ENCODE assay signal across 30 cellular contexts in the genomic region with DNA sequence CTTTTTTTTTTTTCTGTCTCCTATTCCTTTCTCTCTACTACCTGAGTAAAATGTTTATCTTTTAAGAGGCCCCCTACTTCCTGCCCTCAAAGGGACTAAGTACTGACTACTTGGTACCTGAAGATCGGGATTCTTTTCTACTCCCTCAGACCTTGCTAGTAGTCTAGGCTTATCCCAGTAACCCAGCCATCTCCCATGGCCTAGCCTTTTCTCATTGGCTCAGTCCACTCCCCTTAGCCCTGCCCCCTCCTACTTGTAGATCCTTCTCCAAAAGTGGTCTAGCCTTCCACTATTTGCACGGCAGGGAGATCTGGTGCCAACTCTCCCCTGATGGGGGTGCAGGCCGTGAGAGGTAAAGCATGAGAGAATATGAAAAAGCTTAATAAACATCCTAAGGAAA.
"Had no signal": no experiment of that assay in that cellular context is flagged by ENCODE, and none has a peak within 500 bp of the region (broad histone marks: within the 10 kb centered on the region; RNA-seq: fewer than 3 reads in every experiment).

No MANE protein-coding gene starts in this region.

- ATAC-seq: esophagus mucosa; foreskin keratinocyte; gastroesophageal sphincter; heart right ventricle; left lobe of liver; mucosa of descending colon; natural killer cell treated with Interleukin-12 subunit alpha and Interleukin-12 subunit beta and Interleukin-15 and Interleukin-18, amount 100 ng/mL, for 72 hours; right lobe of liver; stimulated activated naive B cell treated with anti-CD40 and anti-IgM and Interleukin-4, amounts not matched to agents 10 μg/mL and 1 μg/mL and 100 μg/mL, for 72 hours had no signal

- H3K4me1 ChIP-seq: colonic mucosa, foreskin keratinocyte, gastroesophageal sphincter, heart right ventricle, parathyroid adenoma, right lobe of liver, tibial nerve, upper lobe of left lung had no signal

- H3K27ac ChIP-seq: colonic mucosa, epithelial cell of prostate, foreskin keratinocyte, gastroesophageal sphincter, heart right ventricle, neutrophil, parathyroid adenoma, right lobe of liver, thoracic aorta, tibial nerve, upper lobe of left lung had no signal

- H3K36me3 ChIP-seq: colonic mucosa, gastroesophageal sphincter, heart right ventricle, neutrophil, right lobe of liver, thoracic aorta, tibial nerve, upper lobe of left lung had no signal

- H3K27me3 ChIP-seq: colonic mucosa, foreskin keratinocyte, gastroesophageal sphincter, right lobe of liver, tibial nerve, upper lobe of left lung had no signal

- DNase-seq: colonic mucosa; effector CD8-positive, alpha-beta T cell; endodermal cell; foreskin keratinocyte; heart right ventricle; hippocampal formation; kidney; mesenchymal stem cell; mucosa of descending colon; naive B cell; right lobe of liver; small intestine; stimulated activated CD4-positive, alpha-beta T cell treated with anti-CD3 and anti-CD28 coated beads, Interleukin-15, amount 100 ng/mL, for 24 hours; stimulated activated CD4-positive, alpha-beta T cell treated with anti-CD3 and anti-CD28 coated beads, Interleukin-2, amount 100 ng/mL, for 48 hours; stimulated activated naive B cell treated with anti-CD40 and anti-IgM and Interleukin-4, amounts not matched to agents 10 μg/mL and 1 μg/mL and 100 μg/mL, for 72 hours; upper lobe of left lung had no signal

- H3K9me3 ChIP-seq: colonic mucosa, gastroesophageal sphincter, heart right ventricle, mucosa of descending colon, neutrophil, right lobe of liver, thoracic aorta, tibial nerve, upper lobe of left lung had no signal

- H3K27ac Mint-ChIP-seq: dendritic cell treated with granulocyte-macrophage colony-stimulating factor and Interleukin-4, amounts not matched to agents 40 ng/mL and 50 ng/mL, for 4 days; endodermal cell; mesothelial cell of epicardium; natural killer cell treated with Interleukin-12 subunit alpha and Interleukin-12 subunit beta and Interleukin-15 and Interleukin-18, amount 100 ng/mL, for 72 hours; progenitor cell of endocrine pancreas; stimulated activated naive B cell treated with anti-CD40 and anti-IgM and Interleukin-4, amounts not matched to agents 10 μg/mL and 1 μg/mL and 100 μg/mL, for 72 hours; stimulated activated naive CD8-positive, alpha-beta T cell treated with anti-CD3 and anti-CD28 coated beads, Interleukin-15, Interleukin-2, amounts not matched to agents 100 ng/mL and 50 ng/mL, for 24 hours had no signal

- H3K9me3 Mint-ChIP-seq: dendritic cell treated with granulocyte-macrophage colony-stimulating factor and Interleukin-4, amounts not matched to agents 40 ng/mL and 50 ng/mL, for 4 days; naive B cell; natural killer cell treated with Interleukin-12 subunit alpha and Interleukin-12 subunit beta and Interleukin-15 and Interleukin-18, amount 100 ng/mL, for 72 hours; neural crest cell; stimulated activated naive B cell treated with anti-CD40 and anti-IgM and Interleukin-4, amounts not matched to agents 10 μg/mL and 1 μg/mL and 100 μg/mL, for 72 hours; stimulated activated naive CD8-positive, alpha-beta T cell treated with anti-CD3 and anti-CD28 coated beads, Interleukin-15, Interleukin-2, amounts not matched to agents 100 ng/mL and 50 ng/mL, for 24 hours had no signal

- H3K4me3 ChIP-seq: colonic mucosa, gastroesophageal sphincter, heart right ventricle, mucosa of descending colon, right lobe of liver, thoracic aorta, tibial nerve, upper lobe of left lung had no signal

- H3K4me1 Mint-ChIP-seq: naive B cell; stimulated activated naive B cell treated with anti-CD40 and anti-IgM and Interleukin-4, amounts not matched to agents 10 μg/mL and 1 μg/mL and 100 μg/mL, for 72 hours had no signal

- H3K36me3 Mint-ChIP-seq: mesothelial cell of epicardium; naive B cell; natural killer cell treated with Interleukin-12 subunit alpha and Interleukin-12 subunit beta and Interleukin-15 and Interleukin-18, amount 100 ng/mL, for 72 hours; stimulated activated naive B cell treated with anti-CD40 and anti-IgM and Interleukin-4, amounts not matched to agents 10 μg/mL and 1 μg/mL and 100 μg/mL, for 72 hours had no signal

- H3K4me3 Mint-ChIP-seq: dendritic cell treated with granulocyte-macrophage colony-stimulating factor and Interleukin-4, amounts not matched to agents 40 ng/mL and 50 ng/mL, for 4 days; endodermal cell; mesothelial cell of epicardium; naive B cell; natural killer cell treated with Interleukin-12 subunit alpha and Interleukin-12 subunit beta and Interleukin-15 and Interleukin-18, amount 100 ng/mL, for 72 hours; neural crest cell; stimulated activated naive B cell treated with anti-CD40 and anti-IgM and Interleukin-4, amounts not matched to agents 10 μg/mL and 1 μg/mL and 100 μg/mL, for 72 hours; stimulated activated naive CD8-positive, alpha-beta T cell treated with anti-CD3 and anti-CD28 coated beads, Interleukin-15, Interleukin-2, amounts not matched to agents 100 ng/mL and 50 ng/mL, for 24 hours had no signal
